31 cellular contexts compared by ENCODE assay signal in the genomic region with DNA sequence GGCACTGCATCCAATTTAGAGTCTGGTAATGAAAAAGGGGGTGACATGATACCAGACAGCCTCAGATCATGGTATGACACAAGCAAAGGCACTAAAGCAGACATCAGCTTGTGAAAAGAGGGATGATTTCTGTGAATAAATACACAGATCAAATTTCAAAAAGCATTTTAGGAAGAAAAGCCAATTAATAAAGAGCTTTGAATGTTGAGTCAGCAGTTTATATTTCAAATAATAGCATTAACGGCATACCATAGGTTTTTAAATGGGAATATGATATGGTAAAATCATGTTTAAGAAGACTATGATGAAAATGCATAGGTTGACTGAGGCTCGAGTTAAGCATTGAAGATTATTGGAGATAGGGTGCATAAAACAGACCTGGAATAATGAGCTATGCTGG. TPM values are rescaled to one million over a fixed set of nuclear protein-coding genes. Genes with fewer than 3 reads are reported as not detected.
"Had no signal": no experiment of that assay in that cellular context is flagged by ENCODE, and none has a peak within 500 bp of the region (broad histone marks: within the 10 kb centered on the region; RNA-seq: fewer than 3 reads in every experiment).

No MANE protein-coding gene starts in this region.

- H3K9me3 ChIP-seq: adrenal gland, body of pancreas had no signal

- ATAC-seq: activated CD4-positive, alpha-beta T cell treated with anti-CD3 and anti-CD28 coated beads for 36 hours; activated CD8-positive, alpha-beta memory T cell treated with anti-CD3 and anti-CD28 coated beads, Interleukin-2, amount 10 ng/mL, durations not matched to agents 7 days and 5 days; activated CD8-positive, alpha-beta T cell treated with anti-CD3 and anti-CD28 coated beads, Interleukin-2, amount 10 ng/mL, durations not matched to agents 7 days and 5 days; activated naive CD8-positive, alpha-beta T cell treated with anti-CD3 and anti-CD28 coated beads, Interleukin-2, amount 50 U/mL, for 24 hours; body of pancreas; esophagus mucosa; heart left ventricle; T-helper 17 cell had no signal

- H3K36me3 ChIP-seq: adrenal gland, heart left ventricle had no signal

- H3K4me1 ChIP-seq: adrenal gland, body of pancreas, heart left ventricle had no signal

- FAIRE-seq: colon, frontal cortex had no signal

- H3K27me3 ChIP-seq: adrenal gland, body of pancreas, heart left ventricle had no signal

- H3K27ac ChIP-seq: adrenal gland, body of pancreas, heart left ventricle had no signal

- H3K4me3 ChIP-seq: adrenal gland, body of pancreas, heart left ventricle had no signal

- DNase-seq: activated CD4-positive, alpha-beta memory T cell treated with anti-CD3 and anti-CD28 coated beads for 36 hours; activated CD4-positive, alpha-beta T cell treated with anti-CD3 and anti-CD28 coated beads for 36 hours; activated CD4-positive, alpha-beta T cell treated with anti-CD3 and anti-CD28 coated beads, Interleukin-2, amount 10 ng/mL, durations not matched to agents 24 days and 14 days; activated CD4-positive, CD25-positive, alpha-beta regulatory T cell; activated CD4-positive, CD25-positive, alpha-beta regulatory T cell treated with anti-CD3 and anti-CD28 coated beads, Interleukin-2, amount 50 U/mL, for 72 hours; activated CD8-positive, alpha-beta memory T cell treated with anti-CD3 and anti-CD28 coated beads, Interleukin-2, amount 10 ng/mL, durations not matched to agents 7 days and 5 days; activated CD8-positive, alpha-beta memory T cell treated with anti-CD3 and anti-CD28 coated beads, Interleukin-2, amount 50 U/mL, for 4 hours; activated CD8-positive, alpha-beta T cell treated with anti-CD3 and anti-CD28 coated beads, Interleukin-2, amount 10 ng/mL, durations not matched to agents 7 days and 5 days; activated effector memory CD4-positive, alpha-beta T cell treated with anti-CD3 and anti-CD28 coated beads, Interleukin-2, amount 50 U/mL, for 16 hours; activated naive CD4-positive, alpha-beta T cell treated with anti-CD3 and anti-CD28 coated beads for 36 hours; activated naive CD8-positive, alpha-beta T cell treated with anti-CD3 and anti-CD28 coated beads for 36 hours; activated naive CD8-positive, alpha-beta T cell treated with anti-CD3 and anti-CD28 coated beads, Interleukin-2, amount 50 U/mL, for 24 hours; activated T-cell treated with anti-CD3 and anti-CD28 coated beads, Interleukin-2, amount 50 U/mL, for 1 hour; activated T-cell treated with anti-CD3 and anti-CD28 coated beads, Interleukin-2, amount 50 U/mL, for 48 hours; adrenal gland; amygdala; aorta; body of pancreas; caudate nucleus; effector memory CD4-positive, alpha-beta T cell; endodermal cell; foreskin fibroblast; heart left ventricle; T-helper 17 cell; T1000 had no signal

RNA-seq across cellular contexts. Expression of gene KCNT2, which starts 13.5 kb away (rescaled TPM):
- total RNA-seq: activated CD4-positive, alpha-beta memory T cell treated with anti-CD3 and anti-CD28 coated beads for 36 hours; activated CD4-positive, alpha-beta T cell treated with anti-CD3 and anti-CD28 coated beads, Interleukin-2, amount 10 ng/mL, durations not matched to agents 24 days and 14 days; activated CD8-positive, alpha-beta memory T cell treated with anti-CD3 and anti-CD28 coated beads for 36 hours; activated CD8-positive, alpha-beta memory T cell treated with anti-CD3 and anti-CD28 coated beads, Interleukin-2, amount 10 ng/mL, durations not matched to agents 7 days and 5 days; activated CD8-positive, alpha-beta T cell treated with anti-CD3 and anti-CD28 coated beads, Interleukin-2, amount 10 ng/mL, durations not matched to agents 7 days and 5 days; activated naive CD4-positive, alpha-beta T cell treated with anti-CD3 and anti-CD28 coated beads for 36 hours; activated naive CD8-positive, alpha-beta T cell treated with anti-CD3 and anti-CD28 coated beads for 36 hours; activated T-helper 1 cell treated with anti-CD3 and anti-CD28 coated beads, Interleukin-12 subunit alpha, Interleukin-12 subunit beta, Interleukin-2, Interleukin-4 antibody, amounts not matched to agents 30 ng/mL and 10 ng/mL and 1 ng/mL, durations not matched to agents 14 hours and 24 hours and 36 hours; activated T-helper 2 cell treated with anti-CD3 and anti-CD28 coated beads, Interferon-gamma antibody, Interleukin-2, Interleukin-4, amounts not matched to agents 10 μg/mL and 5 μg/mL and 100 μg/mL, durations not matched to agents 14 hours and 24 hours and 36 hours had no signal

RNA-seq across cellular contexts. Expression of gene CFH, which starts 57.1 kb away (rescaled TPM):
- total RNA-seq: activated naive CD4-positive, alpha-beta T cell treated with anti-CD3 and anti-CD28 coated beads for 36 hours; endodermal cell had no signal
